16 cellular contexts compared by ENCODE assay signal in genomic region chr17:49213399-49213798, GRCh38. TPM values are rescaled to one million over a fixed set of nuclear protein-coding genes. Genes with fewer than 3 reads are reported as not detected.
DNase-seq lines count a peak whose midpoint lies in the region; ATAC-seq lines count a peak whose summit lies in the region.
"Had no signal": no experiment of that assay in that cellular context is flagged by ENCODE, and none has a peak within 500 bp of the region (broad histone marks: within the 10 kb centered on the region; RNA-seq: fewer than 3 reads in every experiment).

No MANE protein-coding gene starts in this region.

- no peak for DNase-seq in activated T-cell treated with anti-CD3 and anti-CD28 coated beads, Interleukin-2, amount 50 U/mL, for 24 hours
- no peak for DNase-seq in activated T-cell treated with anti-CD3 and anti-CD28 coated beads, Interleukin-2, amount 50 U/mL, for 48 hours
- DNase-seq in central memory CD8-positive, alpha-beta T cell (ENCODE audit: low spot score in 2 of 2), result no peak
- no peak for DNase-seq in stimulated activated naive B cell treated with anti-CD40 and anti-IgM and Interleukin-4, amounts not matched to agents 10 μg/mL and 1 μg/mL and 100 μg/mL, for 72 hours
- DNase-seq in A172 (ENCODE audit: low spot score) (no peak), NCI-H69 (lab: John Stamatoyannopoulos, UW) (no peak)
- DNase-seq: DMS53; MV-4-11; pancreas; stimulated activated CD4-positive, alpha-beta T cell treated with anti-CD3 and anti-CD28 coated beads, Interleukin-12 subunit alpha, Interleukin-12 subunit beta, amount 100 ng/mL, for 4 hours had no signal

- peak overlapping the region; percentile 2 for H3K27ac ChIP-seq in KOPT-K1 (ENCODE audit: low read depth, low read length, poor library complexity, severe bottlenecking)
- H3K27ac ChIP-seq: epithelial cell of prostate, hepatocyte, pancreas had no signal

- peak overlapping the region; percentile 77 for H3K27ac Mint-ChIP-seq in activated T-cell treated with anti-CD3 and anti-CD28 coated beads, Interleukin-2, amount 50 U/mL, for 24 hours
- H3K27ac Mint-ChIP-seq in central memory CD8-positive, alpha-beta T cell (ENCODE audit: low read depth), result peak overlapping the region; percentile 93
- peak overlapping the region; percentile 90 for H3K27ac Mint-ChIP-seq in stimulated activated naive B cell treated with anti-CD40 and anti-IgM and Interleukin-4, amounts not matched to agents 10 μg/mL and 1 μg/mL and 100 μg/mL, for 72 hours

- no peaks in the 10 kb centered on the region for H3K27me3 Mint-ChIP-seq in activated T-cell treated with anti-CD3 and anti-CD28 coated beads, Interleukin-2, amount 50 U/mL, for 24 hours
- no peaks in the 10 kb centered on the region for H3K27me3 Mint-ChIP-seq in central memory CD8-positive, alpha-beta T cell
- no peaks in the 10 kb centered on the region for H3K27me3 Mint-ChIP-seq in stimulated activated naive B cell treated with anti-CD40 and anti-IgM and Interleukin-4, amounts not matched to agents 10 μg/mL and 1 μg/mL and 100 μg/mL, for 72 hours

- ATAC-seq in central memory CD8-positive, alpha-beta T cell (replicated peaks; ENCODE audit: extremely low read depth, poor library complexity, severe bottlenecking), result no peak
- no peak for ATAC-seq in stimulated activated naive B cell treated with anti-CD40 and anti-IgM and Interleukin-4, amounts not matched to agents 10 μg/mL and 1 μg/mL and 100 μg/mL, for 72 hours (replicated peaks)
- ATAC-seq in HG03045 (IDR thresholded peaks at IDR 0.05; ENCODE audit: unreplicated experiment), result no peak
- ATAC-seq: pancreas had no signal

- H3K4me3 Mint-ChIP-seq in activated T-cell treated with anti-CD3 and anti-CD28 coated beads, Interleukin-2, amount 50 U/mL, for 24 hours, result peak overlapping the region; percentile 90
- peak overlapping the region; percentile 96 for H3K4me3 Mint-ChIP-seq in central memory CD8-positive, alpha-beta T cell
- H3K4me3 Mint-ChIP-seq in stimulated activated naive B cell treated with anti-CD40 and anti-IgM and Interleukin-4, amounts not matched to agents 10 μg/mL and 1 μg/mL and 100 μg/mL, for 72 hours, result peak overlapping the region; percentile 69 to 73

- no peaks in the 10 kb centered on the region for H3K9me3 ChIP-seq in KOPT-K1 (ENCODE audit: insufficient read depth, low read length, poor library complexity, severe bottlenecking)
- H3K9me3 ChIP-seq: HAP-1, pancreas had no signal

- peaks cover 86% of the 10 kb centered on the region for H3K4me1 Mint-ChIP-seq in activated T-cell treated with anti-CD3 and anti-CD28 coated beads, Interleukin-2, amount 50 U/mL, for 24 hours (ENCODE audit: low read depth)
- peaks cover 89% of the 10 kb centered on the region for H3K4me1 Mint-ChIP-seq in central memory CD8-positive, alpha-beta T cell
- H3K4me1 Mint-ChIP-seq in stimulated activated naive B cell treated with anti-CD40 and anti-IgM and Interleukin-4, amounts not matched to agents 10 μg/mL and 1 μg/mL and 100 μg/mL, for 72 hours, result peaks cover 75 to 92% of the 10 kb centered on the region in 2 donors

- no peaks in the 10 kb centered on the region for H3K9me3 Mint-ChIP-seq in activated T-cell treated with anti-CD3 and anti-CD28 coated beads, Interleukin-2, amount 50 U/mL, for 24 hours
- H3K9me3 Mint-ChIP-seq in central memory CD8-positive, alpha-beta T cell, result no peaks in the 10 kb centered on the region
- peaks cover 0 to 2% of the 10 kb centered on the region in 2 donors for H3K9me3 Mint-ChIP-seq in stimulated activated naive B cell treated with anti-CD40 and anti-IgM and Interleukin-4, amounts not matched to agents 10 μg/mL and 1 μg/mL and 100 μg/mL, for 72 hours

- H3K36me3 ChIP-seq in KOPT-K1 (ENCODE audit: insufficient read depth, low read length), result peaks cover 22% of the 10 kb centered on the region; the same call in 1 of the 2 replicates
- H3K36me3 ChIP-seq: HAP-1, pancreas had no signal

- peaks cover 56% of the 10 kb centered on the region for H3K36me3 Mint-ChIP-seq in activated T-cell treated with anti-CD3 and anti-CD28 coated beads, Interleukin-2, amount 50 U/mL, for 24 hours (ENCODE audit: low read depth)
- peaks cover 25% of the 10 kb centered on the region for H3K36me3 Mint-ChIP-seq in central memory CD8-positive, alpha-beta T cell (ENCODE audit: insufficient read depth)
- H3K36me3 Mint-ChIP-seq in stimulated activated naive B cell treated with anti-CD40 and anti-IgM and Interleukin-4, amounts not matched to agents 10 μg/mL and 1 μg/mL and 100 μg/mL, for 72 hours, result peaks cover 23 to 32% of the 10 kb centered on the region in 2 donors

RNA-seq across cellular contexts. Expression of gene ABI3, which starts 2.9 kb away (rescaled TPM):
- total RNA-seq in A172 (2014; rRNA removed; shearing (Covaris generic)), result 0.07 and 0.41 TPM in 2 replicates

RNA-seq across cellular contexts. Expression of gene GNGT2, which starts 3.0 kb away (rescaled TPM):
- total RNA-seq in A172 (2014; rRNA removed; shearing (Covaris generic)), result not detected in 2 replicates
- total RNA-seq: hepatocyte had no signal

RNA-seq across cellular contexts. Expression of gene PHOSPHO1, which starts 17.2 kb away (rescaled TPM):
- total RNA-seq in A172 (2014; rRNA removed; shearing (Covaris generic)), result 0.22 TPM in 1 of 2 replicates, not detected in the other
- total RNA-seq: hepatocyte, lung microvascular endothelial cell had no signal
